ENCODE assay signal across 20 cellular contexts in the genomic region with DNA sequence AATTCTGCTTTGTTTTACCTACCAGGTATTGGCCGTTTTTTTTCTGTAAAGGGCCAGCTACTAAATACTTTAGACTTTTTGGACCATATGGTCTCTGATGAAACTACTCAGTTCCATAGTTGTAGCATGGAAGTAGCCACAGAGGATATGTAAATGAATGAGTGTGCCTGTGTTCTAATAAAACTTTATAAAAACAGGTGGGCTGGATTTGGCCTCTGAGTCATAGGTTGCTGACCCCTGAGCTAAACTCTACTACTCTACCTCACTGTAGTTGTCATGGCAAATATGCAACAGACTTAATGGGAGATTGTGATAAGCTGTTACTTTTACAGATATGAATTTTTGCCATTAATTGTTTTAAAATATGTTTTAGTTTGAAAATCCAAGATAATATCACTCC.
"Had no signal": no experiment of that assay in that cellular context is flagged by ENCODE, and none has a peak within 500 bp of the region (broad histone marks: within the 10 kb centered on the region; RNA-seq: fewer than 3 reads in every experiment).

No MANE protein-coding gene starts in this region.

- H3K4me3 ChIP-seq: esophagus squamous epithelium, left ventricle myocardium inferior, lower lobe of right lung, psoas muscle, spleen, testis, tibial nerve, upper lobe of right lung, vagina had no signal

- DNase-seq: dermis blood vessel endothelial cell; esophagus squamous epithelium; foreskin keratinocyte; immature natural killer cell; left cardiac atrium; left ventricle myocardium inferior; lower lobe of right lung; midbrain; naive B cell; psoas muscle; retina; spleen; stimulated activated CD4-positive, alpha-beta T cell treated with anti-CD3 and anti-CD28 coated beads, Interleukin-2, amount 100 ng/mL, for 24 hours; stimulated activated CD4-positive, alpha-beta T cell treated with anti-CD3 and anti-CD28 coated beads, Interleukin-4, amount 100 ng/mL, for 4 hours; stimulated activated naive B cell treated with anti-CD40 and anti-IgM and Interleukin-4, amounts not matched to agents 10 μg/mL and 1 μg/mL and 100 μg/mL, for 72 hours; stimulated activated naive CD8-positive, alpha-beta T cell treated with anti-CD3 and anti-CD28 coated beads, Interleukin-15, amount 100 ng/mL, for 72 hours; testis; upper lobe of right lung had no signal
